Comparison of ENCODE assay signal across 18 cellular contexts in genomic region chr1:67988066-67988465, GRCh38.
"Had no signal": no experiment of that assay in that cellular context is flagged by ENCODE, and none has a peak within 500 bp of the region (broad histone marks: within the 10 kb centered on the region; RNA-seq: fewer than 3 reads in every experiment).

No MANE protein-coding gene starts in this region.

- ATAC-seq: lower lobe of right lung; naive thymus-derived CD8-positive, alpha-beta T cell; stimulated activated naive CD8-positive, alpha-beta T cell treated with anti-CD3 and anti-CD28 coated beads, Interleukin-15, Interleukin-2, amounts not matched to agents 100 U/mL and 50 U/mL, for 24 hours had no signal

- H3K4me1 ChIP-seq: lower lobe of right lung, parathyroid adenoma, transverse colon, uterus had no signal

- H3K27ac Mint-ChIP-seq: activated naive CD8-positive, alpha-beta T cell; activated T-helper 1 cell treated with anti-CD3 and anti-CD28 coated beads, Interleukin-12 subunit alpha, Interleukin-12 subunit beta, Interleukin-2, Interleukin-4 antibody, amounts not matched to agents 30 ng/mL and 10 ng/mL and 1 ng/mL, durations not matched to agents 14 hours and 24 hours and 36 hours; dendritic cell treated with granulocyte-macrophage colony-stimulating factor and Interleukin-4, amounts not matched to agents 40 ng/mL and 50 ng/mL, for 4 days; naive thymus-derived CD8-positive, alpha-beta T cell had no signal

- H3K36me3 ChIP-seq: esophagus muscularis mucosa, lower lobe of right lung, transverse colon, uterus had no signal

- H3K27me3 ChIP-seq: esophagus muscularis mucosa, transverse colon, uterus had no signal

- DNase-seq: activated CD4-positive, alpha-beta T cell treated with anti-CD3 and anti-CD28 coated beads, Interleukin-2, amount 50 U/mL, for 4 hours; effector CD8-positive, alpha-beta T cell; foreskin melanocyte; glutamatergic neuron; hippocampal formation; islet precursor cell; lower lobe of right lung; naive thymus-derived CD8-positive, alpha-beta T cell; stimulated activated CD4-positive, alpha-beta T cell treated with anti-CD3 and anti-CD28 coated beads, Interleukin-2, amount 100 ng/mL, for 24 hours; stimulated activated naive CD8-positive, alpha-beta T cell treated with anti-CD3 and anti-CD28 coated beads, Interleukin-15, Interleukin-2, amounts not matched to agents 100 U/mL and 50 U/mL, for 24 hours; substantia nigra; transverse colon had no signal

- H3K4me3 ChIP-seq: esophagus muscularis mucosa, lower lobe of right lung, transverse colon, uterus had no signal

- H3K9me3 Mint-ChIP-seq: activated T-helper 1 cell treated with anti-CD3 and anti-CD28 coated beads, Interleukin-12 subunit alpha, Interleukin-12 subunit beta, Interleukin-2, Interleukin-4 antibody, amounts not matched to agents 30 ng/mL and 10 ng/mL and 1 ng/mL, durations not matched to agents 14 hours and 24 hours and 36 hours; dendritic cell treated with granulocyte-macrophage colony-stimulating factor and Interleukin-4, amounts not matched to agents 40 ng/mL and 50 ng/mL, for 4 days had no signal

- H3K79me2 ChIP-seq: parathyroid adenoma had no signal

- H3K27ac ChIP-seq: esophagus muscularis mucosa, lower lobe of right lung, parathyroid adenoma, transverse colon had no signal

- H2AFZ ChIP-seq: parathyroid adenoma had no signal

- H3K27me3 Mint-ChIP-seq: dendritic cell treated with granulocyte-macrophage colony-stimulating factor and Interleukin-4, amounts not matched to agents 40 ng/mL and 50 ng/mL, for 4 days had no signal

- H3K36me3 Mint-ChIP-seq: activated naive CD8-positive, alpha-beta T cell; naive thymus-derived CD8-positive, alpha-beta T cell had no signal

- H3K4me3 Mint-ChIP-seq: activated naive CD8-positive, alpha-beta T cell; activated T-helper 1 cell treated with anti-CD3 and anti-CD28 coated beads, Interleukin-12 subunit alpha, Interleukin-12 subunit beta, Interleukin-2, Interleukin-4 antibody, amounts not matched to agents 30 ng/mL and 10 ng/mL and 1 ng/mL, durations not matched to agents 14 hours and 24 hours and 36 hours; dendritic cell treated with granulocyte-macrophage colony-stimulating factor and Interleukin-4, amounts not matched to agents 40 ng/mL and 50 ng/mL, for 4 days; naive thymus-derived CD8-positive, alpha-beta T cell had no signal

- H3K4me1 Mint-ChIP-seq: naive thymus-derived CD8-positive, alpha-beta T cell had no signal

- H3K9me3 ChIP-seq: esophagus muscularis mucosa, lower lobe of right lung, transverse colon, uterus had no signal
